Comparison of ENCODE assay signal across 8 cellular contexts in the genomic region with DNA sequence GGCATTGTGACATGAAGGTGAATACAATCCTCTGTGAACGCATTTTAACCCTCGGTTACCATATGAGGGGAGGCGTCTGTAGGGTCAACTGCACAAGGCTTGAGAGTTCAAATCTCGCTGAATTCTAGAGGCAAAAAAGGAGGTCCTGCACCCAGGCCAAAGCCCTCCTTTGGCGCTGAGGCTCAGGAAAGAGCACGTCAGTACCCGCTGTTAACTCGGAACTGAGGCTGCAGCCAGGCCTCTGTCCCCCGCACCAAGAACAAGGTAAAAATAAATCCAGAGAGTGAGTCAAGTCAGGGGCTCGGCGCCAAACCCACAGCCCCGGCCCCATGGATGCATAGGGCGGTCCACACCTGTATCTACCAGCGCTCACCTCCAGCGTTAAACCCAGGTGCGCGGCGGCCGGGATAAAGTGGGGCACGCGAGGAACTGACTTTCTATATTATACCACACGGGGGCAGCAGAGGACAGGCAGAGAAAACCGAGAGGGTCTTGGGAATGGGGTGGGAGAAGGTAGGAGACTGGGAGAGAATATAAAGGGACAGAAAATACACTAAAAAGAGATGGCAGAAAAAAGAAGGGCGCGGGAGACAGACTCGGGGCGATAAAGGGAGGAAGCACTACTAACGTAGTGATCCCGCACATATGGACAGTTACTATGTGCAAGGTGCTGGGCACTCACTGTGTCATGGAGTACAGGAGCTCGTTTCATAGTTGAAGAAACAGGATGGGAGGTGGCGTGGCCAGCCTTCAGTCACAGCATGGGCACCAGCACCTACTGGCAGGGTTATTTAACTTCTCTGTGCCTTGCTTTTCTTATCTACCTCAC. TPM values are rescaled to one million over a fixed set of nuclear protein-coding genes. Genes with fewer than 3 reads are reported as not detected.
DNase-seq lines count a peak whose midpoint lies in the region; ATAC-seq and TF ChIP-seq lines count a peak whose summit lies in the region.

No MANE protein-coding gene starts in this region.

- no peak overlapping the region for H3K27ac ChIP-seq in dorsolateral prefrontal cortex
- H3K27ac ChIP-seq in upper lobe of left lung, result no peak overlapping the region

- intact Hi-C loops in dorsolateral prefrontal cortex (cut with DNase I), result loop anchor here (5.0 to 10.0 kb wide), 5 partner anchors 234 to 824 kb away; no protein-coding TSS in a partner anchor

- TF ChIP-seq CTCF in dorsolateral prefrontal cortex (IDR thresholded peaks at IDR 0.05 in 54 of 56, conservative IDR thresholded peaks at IDR 0.05 in 2 of 56; ENCODE audit: low read depth in 1 of 56, partially characterized antibody in 56 of 56) (peak; percentile 70 to 93 (median 84)), upper lobe of left lung (IDR thresholded peaks at IDR 0.05) (peak in 5 of 6 experiments; percentile 16 to 74 (median 72))

- no peak for TF ChIP-seq POLR2A in upper lobe of left lung (IDR thresholded peaks at IDR 0.05)

- ATAC-seq in HG03432 (IDR thresholded peaks at IDR 0.05; ENCODE audit: unreplicated experiment) (peak; percentile 75), upper lobe of left lung (ENCODE audit: low FRiP score in 2 of 2) (peak; percentile 67 to 69), GM21447 (IDR thresholded peaks at IDR 0.05; ENCODE audit: unreplicated experiment) (no peak)

- WGBS in upper lobe of left lung, 2 donors, result 20 to 21% methylated on average over 26 to 31 of the region's 31 CpGs

- H3K9me3 ChIP-seq in upper lobe of left lung, result no peaks in the 10 kb centered on the region

- DNase-seq in NCI-H82 (lab: John Stamatoyannopoulos, UW) (peak; percentile 74), NCI-H82 treated with DMSO at 0.1 percent for 48 hours (lab: John Stamatoyannopoulos, UW; ENCODE audit: unreplicated experiment) (no peak), RPMI7951 (ENCODE audit: low read depth) (peak; percentile 9), dorsolateral prefrontal cortex (peak in 8 of 10 donors; percentile 11 to 64 (median 37)), midbrain (lab: John Stamatoyannopoulos, UW) (peak; percentile 45), upper lobe of left lung (peak in 1 of 2 donors; percentile 78)

- H3K4me1 ChIP-seq in upper lobe of left lung, result peaks cover 0 to 6% (median 2%) of the 10 kb centered on the region in 4 donors

- peak overlapping the region in 54 of 59 donors; percentile 4 to 58 (median 41) for H3K4me3 ChIP-seq in dorsolateral prefrontal cortex
- no peak overlapping the region for H3K4me3 ChIP-seq in upper lobe of left lung

- TF ChIP-seq EP300 in upper lobe of left lung (IDR thresholded peaks at IDR 0.05), result no peak

- H3K27me3 ChIP-seq in dorsolateral prefrontal cortex (peaks cover 0 to 8% (median 0%) of the 10 kb centered on the region in 45 donors), upper lobe of left lung (no peaks in the 10 kb centered on the region)

- H3K36me3 ChIP-seq in upper lobe of left lung, result no peaks in the 10 kb centered on the region

RNA-seq across cellular contexts. Expression of a gene that starts 54.9 kb away (rescaled TPM):
- 0.12 and 0.20 TPM in 2 replicates for total RNA-seq in RPMI7951 (2014; rRNA removed; shearing (Covaris generic))
- total RNA-seq in dorsolateral prefrontal cortex (1 to 10 TPM in 17 of 120 experiments, under 1 TPM in 96, not detected in 7; 0.13 to 2.9 (median 0.49) TPM), upper lobe of left lung (under 1 TPM in 2 of 6 donors, not detected in 4; 0.13 to 0.39 TPM)

Comparison
In these comparisons a context has a peak if more than half of its experiments do, and no peak if none do; other contexts are left out.
1. H3K4me3 ChIP-seq: peak in dorsolateral prefrontal cortex (54 of 59); none in upper lobe of left lung (0 of 4).